Comparison of ENCODE assay signal across 25 cellular contexts in the genomic region with DNA sequence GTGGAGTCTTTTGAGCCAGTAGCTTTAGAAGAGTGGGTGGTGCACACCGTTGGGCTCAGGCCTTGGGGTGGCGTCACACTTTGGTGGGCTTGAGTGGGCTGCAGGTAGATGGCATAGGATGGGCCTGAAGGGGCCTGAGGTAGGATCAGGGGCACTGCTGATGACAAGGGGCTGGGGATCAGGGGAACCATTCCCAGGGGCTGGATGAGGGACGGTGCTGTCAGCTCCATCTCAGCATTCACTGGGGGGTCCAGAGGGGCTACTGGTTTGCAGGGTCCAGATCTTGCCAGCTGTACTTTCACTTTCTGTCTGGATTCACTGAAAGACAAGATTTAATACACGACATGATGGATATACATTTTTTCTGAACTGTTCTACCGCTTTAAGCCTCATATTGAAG. TPM values are rescaled to one million over a fixed set of nuclear protein-coding genes. Genes with fewer than 3 reads are reported as not detected.
DNase-seq lines count a peak whose midpoint lies in the region; ATAC-seq and TF ChIP-seq lines count a peak whose summit lies in the region.
"Had no signal": no experiment of that assay in that cellular context is flagged by ENCODE, and none has a peak within 500 bp of the region (broad histone marks: within the 10 kb centered on the region; RNA-seq: fewer than 3 reads in every experiment).

No MANE protein-coding gene starts in this region.

- H3F3A ChIP-seq in smooth muscle cell (ENCODE audit: low read depth): no peaks in the 10 kb centered on the region

- H3K14ac ChIP-seq in IMR-90 (replicated peaks; ENCODE audit: low read depth, low read length): no peak overlapping the region

- H4K5ac ChIP-seq in IMR-90 (ENCODE audit: low read depth, low read length): no peak overlapping the region

- H3K27me3 Mint-ChIP-seq in memory B cell: no peaks in the 10 kb centered on the region

- no peaks in the 10 kb centered on the region for H3K79me1 ChIP-seq in IMR-90 (ENCODE audit: low read depth in 1 of 2, low read length in 2 of 2)

- no peak overlapping the region for H2BK20ac ChIP-seq in IMR-90 (ENCODE audit: low read depth, low read length)

- H3K4ac ChIP-seq in IMR-90 (ENCODE audit: low read depth, low read length): no peak overlapping the region

- TF ChIP-seq CTCF in IMR-90 (conservative IDR thresholded peaks at IDR 0.05; ENCODE audit: low read depth, low read length) (no peak), RWPE2 (IDR thresholded peaks at IDR 0.05; ENCODE audit: poor library complexity, severe bottlenecking) (no peak), smooth muscle cell (IDR thresholded peaks at IDR 0.05; ENCODE audit: borderline replicate concordance, insufficient read depth, poor library complexity, severe bottlenecking) (no peak)

- H3K79me2 ChIP-seq in smooth muscle cell (ENCODE audit: low read depth): no peaks in the 10 kb centered on the region

- H2BK15ac ChIP-seq in IMR-90 (ENCODE audit: low read depth, low read length): no peak overlapping the region

- dilution Hi-C loops in IMR-90 (cut with HindIII; ENCODE audit: low sequenced_read_pairs, unreplicated experiment): no loop called here

- H3K9me3 Mint-ChIP-seq in memory B cell: no peaks in the 10 kb centered on the region
- H3K9me3 Mint-ChIP-seq: CD8-positive, alpha-beta T cell had no signal

- CTCF ChIA-PET in IMR-90 (lab: Yijun Ruan, JAX): no interaction called here

- H3K9ac ChIP-seq in IMR-90 (ENCODE audit: low read depth, low read length): no peak overlapping the region
- no peak overlapping the region for H3K9ac ChIP-seq in smooth muscle cell (ENCODE audit: low read depth)
- H3K9ac ChIP-seq: BLaER1, GM23248 had no signal

- no peaks in the 10 kb centered on the region for H3K4me1 Mint-ChIP-seq in memory B cell

- no peak overlapping the region for H3K27ac Mint-ChIP-seq in memory B cell
- H3K27ac Mint-ChIP-seq: CD8-positive, alpha-beta T cell had no signal

- H3K27me3 ChIP-seq in IMR-90 (ENCODE audit: control insufficient read depth, insufficient read depth, low read length): no peaks in the 10 kb centered on the region
- no peaks in the 10 kb centered on the region for H3K27me3 ChIP-seq in RWPE2 (ENCODE audit: insufficient read depth, poor library complexity, severe bottlenecking)
- H3K27me3 ChIP-seq in smooth muscle cell (ENCODE audit: low read depth): no peaks in the 10 kb centered on the region
- H3K27me3 ChIP-seq: BLaER1 had no signal

- DNase-seq in IMR-90 (no peak), RWPE2 (ENCODE audit: low spot score) (no peak), memory B cell (ENCODE audit: low spot score in 2 of 2) (no peak), smooth muscle cell (lab: John Stamatoyannopoulos, UW; ENCODE audit: unreplicated experiment) (no peak), pons (ENCODE audit: low spot score) (no peak), foreskin melanocyte (no peak), NCI-H526 (lab: John Stamatoyannopoulos, UW) (no peak)
- DNase-seq: CD8-positive, alpha-beta T cell; GM23248; KG1; NCI-H1092 treated with DMSO at 0.1 percent for 48 hours; NCI-H1436 treated with DMSO at 0.1 percent for 48 hours; NCI-H1930; NCI-H2227 treated with DMSO at 0.1 percent for 48 hours; NCI-H510A; NCI-H748 treated with DMSO at 0.1 percent for 48 hours had no signal

- H3K9me1 ChIP-seq in IMR-90 (ENCODE audit: insufficient read depth, low read length): peaks cover 3% of the 10 kb centered on the region; the same call in 1 of the 2 replicates

- peak overlapping the region; percentile 68 for H2AFZ ChIP-seq in IMR-90 (replicated peaks; ENCODE audit: low read length, poor library complexity)
- H2AFZ ChIP-seq in smooth muscle cell (ENCODE audit: low read depth): no peak overlapping the region
- H2AFZ ChIP-seq: GM23248 had no signal

- H4K20me1 ChIP-seq in IMR-90 (ENCODE audit: insufficient read depth, low read length): no peaks in the 10 kb centered on the region
- H4K20me1 ChIP-seq in smooth muscle cell (ENCODE audit: low read depth): no peaks in the 10 kb centered on the region
- H4K20me1 ChIP-seq: BLaER1 had no signal

- no peak overlapping the region for H3K23ac ChIP-seq in IMR-90 (ENCODE audit: low read depth, low read length)

- in situ Hi-C loops in IMR-90 (cut with MboI; ENCODE audit: low sequenced_read_pairs): no loop called here

- no peak overlapping the region for H4K91ac ChIP-seq in IMR-90 (ENCODE audit: insufficient read depth, low read depth, low read length)

- H3K4me1 ChIP-seq in IMR-90 (ENCODE audit: control insufficient read depth, insufficient read depth, low read length) (peaks cover 2% of the 10 kb centered on the region; the same call in 1 of the 2 replicates), RWPE2 (ENCODE audit: insufficient read depth, poor library complexity, severe bottlenecking) (peaks cover 21% of the 10 kb centered on the region), smooth muscle cell (ENCODE audit: low read depth) (no peaks in the 10 kb centered on the region)
- H3K4me1 ChIP-seq: BLaER1, HAP-1 had no signal

- no peak overlapping the region for H2BK5ac ChIP-seq in IMR-90 (ENCODE audit: low read depth, low read length, poor library complexity, severe bottlenecking)

- no peak for TF ChIP-seq POLR2A in IMR-90 (IDR thresholded peaks at IDR 0.05; ENCODE audit: low read depth, low read length)

- H3K56ac ChIP-seq in IMR-90 (ENCODE audit: extremely low read depth, insufficient read depth, low read length): no peak overlapping the region

- no peak overlapping the region for H4K8ac ChIP-seq in IMR-90 (ENCODE audit: low read depth in 2 of 2, low read length in 2 of 2)

- H3K4me3 Mint-ChIP-seq in memory B cell: peak overlapping the region; percentile 11
- H3K4me3 Mint-ChIP-seq: CD8-positive, alpha-beta T cell had no signal

- POLR2A ChIA-PET in IMR-90 (lab: Charles Lee; ENCODE audit: unreplicated experiment): no interaction called here

- H3K4me3 ChIP-seq in IMR-90 (ENCODE audit: insufficient read depth, low read depth, low read length): no peak overlapping the region
- H3K4me3 ChIP-seq in RWPE2 (ENCODE audit: severe bottlenecking): no peak overlapping the region
- no peak overlapping the region for H3K4me3 ChIP-seq in smooth muscle cell
- H3K4me3 ChIP-seq: BLaER1, GM23248, HAP-1 had no signal

- no peak overlapping the region for H2AK5ac ChIP-seq in IMR-90 (ENCODE audit: low read depth, low read length)

- TF ChIP-seq RAD21 in IMR-90 (IDR thresholded peaks at IDR 0.05; ENCODE audit: low read length): no peak

- no peaks in the 10 kb centered on the region for H3K36me3 ChIP-seq in IMR-90 (ENCODE audit: control insufficient read depth, insufficient read depth, low read length)
- peaks cover 47% of the 10 kb centered on the region for H3K36me3 ChIP-seq in RWPE2 (ENCODE audit: low read depth)
- H3K36me3 ChIP-seq in smooth muscle cell (ENCODE audit: low read depth): no peaks in the 10 kb centered on the region

- H3K9me3 ChIP-seq in IMR-90 (ENCODE audit: control insufficient read depth, insufficient read depth, low read length) (no peaks in the 10 kb centered on the region), RWPE2 (ENCODE audit: severe bottlenecking) (no peaks in the 10 kb centered on the region), smooth muscle cell (replicated peaks; ENCODE audit: low read depth) (no peaks in the 10 kb centered on the region)
- H3K9me3 ChIP-seq: BLaER1, HAP-1 had no signal

- no peak overlapping the region for H3K18ac ChIP-seq in IMR-90 (ENCODE audit: low read depth, low read length)

- no peaks in the 10 kb centered on the region for H3K36me3 Mint-ChIP-seq in memory B cell
- H3K36me3 Mint-ChIP-seq: CD8-positive, alpha-beta T cell had no signal

- WGBS in IMR-90 (ENCODE audit: extremely low coverage in 2 of 2, insufficient read length in 1 of 2), 2 experiments: 94% methylated on average over 3 of the region's 5 CpGs; no CpG with 5 or more reads in 1 of the 2 experiments
- WGBS in smooth muscle cell (ENCODE audit: low lambda C conversion rate): 98% methylated on average over 5 of the region's 5 CpGs

- BruUV-seq in IMR-90 (replicated peaks; lab: Mats Ljungman, UMichigan): no TSS peak

- ATAC-seq in IMR-90 (ENCODE audit: low read depth) (no peak), RWPE2 (ENCODE audit: low read depth) (no peak), memory B cell (ENCODE audit: low read depth) (no peak)
- ATAC-seq: CD8-positive, alpha-beta T cell; HepG2; Panc1; Right ventricle myocardium inferior had no signal

- H3K27ac ChIP-seq in IMR-90 (ENCODE audit: insufficient read depth, low read length): no peak overlapping the region
- peak overlapping the region; percentile 30 for H3K27ac ChIP-seq in RWPE2 (ENCODE audit: poor library complexity, severe bottlenecking)
- peak overlapping the region; percentile 30 for H3K27ac ChIP-seq in smooth muscle cell (ENCODE audit: low read depth)
- H3K27ac ChIP-seq: BLaER1, GM23248, HL-60 had no signal

- H2AK9ac ChIP-seq in IMR-90 (replicated peaks; ENCODE audit: low read depth, low read length, poor library complexity): no peak overlapping the region

- H3K4me2 ChIP-seq in IMR-90 (ENCODE audit: low read depth, low read length) (no peak overlapping the region), smooth muscle cell (no peak overlapping the region)
- H3K4me2 ChIP-seq: BLaER1 had no signal

- H2BK120ac ChIP-seq in IMR-90 (ENCODE audit: low read depth, low read length): no peak overlapping the region

- intact Hi-C loops in IMR-90 (cut with micrococcal nuclease): no loop called here

TF ChIP-seq in IMR-90, 13 proteins besides CTCF, POLR2A, EP300 and RAD21 (continues in another document):
- TF ChIP-seq RCOR1 (IDR thresholded peaks at IDR 0.05; ENCODE audit: insufficient replicate concordance, low read length) (no peak), MXI1 (IDR thresholded peaks at IDR 0.05; ENCODE audit: borderline replicate concordance, low read depth, low read length) (no peak), MAZ (IDR thresholded peaks at IDR 0.05; ENCODE audit: borderline replicate concordance, low read depth, low read length) (no peak)
- TF ChIP-seq, protein P1, sequence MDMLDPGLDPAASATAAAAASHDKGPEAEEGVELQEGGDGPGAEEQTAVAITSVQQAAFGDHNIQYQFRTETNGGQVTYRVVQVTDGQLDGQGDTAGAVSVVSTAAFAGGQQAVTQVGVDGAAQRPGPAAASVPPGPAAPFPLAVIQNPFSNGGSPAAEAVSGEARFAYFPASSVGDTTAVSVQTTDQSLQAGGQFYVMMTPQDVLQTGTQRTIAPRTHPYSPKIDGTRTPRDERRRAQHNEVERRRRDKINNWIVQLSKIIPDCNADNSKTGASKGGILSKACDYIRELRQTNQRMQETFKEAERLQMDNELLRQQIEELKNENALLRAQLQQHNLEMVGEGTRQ (IDR thresholded peaks at IDR 0.05; ENCODE audit: low read depth, low read length): no peak

RNA-seq across cellular contexts. Expression of a gene that starts 11.1 kb away (rescaled TPM):
- 1.1 TPM in 2 replicates for total RNA-seq in IMR-90 (2012; rRNA removed)
- 2.3 and 2.6 TPM in 2 replicates for polyA plus RNA-seq in IMR-90 (2012; rRNA removed)
- polyA plus RNA-seq in IMR-90 (2012; cell fraction: cytosol; rRNA removed): 0.51 and 0.92 TPM in 2 replicates
- polyA plus RNA-seq in IMR-90 (2012; cell fraction: nucleus; rRNA removed; ENCODE audit: low replicate concordance): 2.1 and 2.6 TPM in 2 replicates
- 1.1 and 1.6 TPM in 2 replicates for total RNA-seq in smooth muscle cell
- 1.5 and 2.0 TPM in 2 replicates for polyA plus RNA-seq in smooth muscle cell

RNA-seq across cellular contexts. Expression of a gene that starts 27.9 kb away (rescaled TPM):
- total RNA-seq in IMR-90 (2012; rRNA removed): not detected in 2 replicates
- polyA plus RNA-seq in IMR-90 (2012; rRNA removed): not detected in 2 replicates
- 0.13 TPM in 1 of 2 replicates, not detected in the other for polyA plus RNA-seq in IMR-90 (2012; cell fraction: cytosol; rRNA removed)
- polyA plus RNA-seq in IMR-90 (2012; cell fraction: nucleus; rRNA removed; ENCODE audit: low replicate concordance): not detected in 2 replicates
- not detected in 2 replicates for total RNA-seq in smooth muscle cell
- 0.37 TPM in 1 of 2 replicates, not detected in the other for polyA plus RNA-seq in smooth muscle cell
- total RNA-seq: CD8-positive, alpha-beta T cell; G401; GM23248; HepG2; HT-29; SK-MEL-5 had no signal
- polyA plus RNA-seq: GM23248, HepG2 had no signal
